Comparison of ENCODE assay signal across 10 cellular contexts in genomic region chr3:38173834-38174418, GRCh38. TPM values are rescaled to one million over a fixed set of nuclear protein-coding genes. Genes with fewer than 3 reads are reported as not detected.
DNase-seq lines count a peak whose midpoint lies in the region; ATAC-seq lines count a peak whose summit lies in the region.
"Had no signal": no experiment of that assay in that cellular context is flagged by ENCODE, and none has a peak within 500 bp of the region (broad histone marks: within the 10 kb centered on the region; RNA-seq: fewer than 3 reads in every experiment).

No MANE protein-coding gene starts in this region.

- peak overlapping the region; percentile 12 to 94 (median 48) for H3K27ac Mint-ChIP-seq in CD8-positive, alpha-beta memory T cell
- peak overlapping the region; percentile 24 for H3K27ac Mint-ChIP-seq in activated naive CD8-positive, alpha-beta T cell treated with anti-CD3 and anti-CD28 coated beads, Interleukin-2, amount 10 ng/mL, durations not matched to agents 7 days and 5 days

- DNase-seq in CD8-positive, alpha-beta memory T cell = no peak
- DNase-seq in activated naive CD8-positive, alpha-beta T cell treated with anti-CD3 and anti-CD28 coated beads, Interleukin-2, amount 10 ng/mL, durations not matched to agents 7 days and 5 days = no peak
- DNase-seq in stimulated activated CD4-positive, alpha-beta T cell treated with anti-CD3 and anti-CD28 coated beads, Interleukin-4, amount 100 ng/mL, for 1 hour = no peak
- no peak for DNase-seq in stimulated activated CD4-positive, alpha-beta T cell treated with anti-CD3 and anti-CD28 coated beads, Interleukin-1b, Interleukin-23, amount 100 ng/mL, for 48 hours
- no peak for DNase-seq in NCI-H187 treated with DMSO at 0.1 percent for 48 hours (lab: John Stamatoyannopoulos, UW)
- DNase-seq: NCI-H1694, SJCRH30 had no signal

- peak overlapping the region in 6 of 7 donors; percentile 8 to 70 (median 40) for H3K4me3 Mint-ChIP-seq in CD8-positive, alpha-beta memory T cell
- H3K4me3 Mint-ChIP-seq in activated naive CD8-positive, alpha-beta T cell treated with anti-CD3 and anti-CD28 coated beads, Interleukin-2, amount 10 ng/mL, durations not matched to agents 7 days and 5 days = peak overlapping the region; percentile 54

- no peak overlapping the region for H3K27ac ChIP-seq in CD8-positive, alpha-beta memory T cell (ENCODE audit: low read depth, low read length)
- H3K27ac ChIP-seq: SJCRH30 had no signal

- H3K4me1 ChIP-seq in CD8-positive, alpha-beta memory T cell (ENCODE audit: insufficient read depth, low read length) = peaks cover 28% of the 10 kb centered on the region
- H3K4me1 ChIP-seq: SJCRH30 had no signal

- no peaks in the 10 kb centered on the region for H3K9me3 ChIP-seq in CD8-positive, alpha-beta memory T cell (ENCODE audit: low read length)
- H3K9me3 ChIP-seq: SJCRH30 had no signal

- H3K4me1 Mint-ChIP-seq in CD8-positive, alpha-beta memory T cell = peaks cover 68 to 81% (median 76%) of the 10 kb centered on the region in 3 donors
- H3K4me1 Mint-ChIP-seq in activated naive CD8-positive, alpha-beta T cell treated with anti-CD3 and anti-CD28 coated beads, Interleukin-2, amount 10 ng/mL, durations not matched to agents 7 days and 5 days = peaks cover 49% of the 10 kb centered on the region

- POLR2A ChIA-PET in CD8-positive, alpha-beta memory T cell (lab: Charles Lee) = interaction anchor here (0.5 kb wide), 1 partner anchor 125 kb away, joined by 8 read pairs; no protein-coding TSS in a partner anchor
- POLR2A ChIA-PET in activated naive CD8-positive, alpha-beta T cell treated with anti-CD3 and anti-CD28 coated beads, Interleukin-2, amount 10 ng/mL, durations not matched to agents 7 days and 5 days (lab: Charles Lee) = no interaction called here

- H3K27me3 Mint-ChIP-seq in CD8-positive, alpha-beta memory T cell = no peaks in the 10 kb centered on the region
- no peaks in the 10 kb centered on the region for H3K27me3 Mint-ChIP-seq in activated naive CD8-positive, alpha-beta T cell treated with anti-CD3 and anti-CD28 coated beads, Interleukin-2, amount 10 ng/mL, durations not matched to agents 7 days and 5 days

- ATAC-seq in GM18868 (IDR thresholded peaks at IDR 0.05; ENCODE audit: unreplicated experiment) (peak; percentile 50), HG03135 (IDR thresholded peaks at IDR 0.05; ENCODE audit: unreplicated experiment) (peak; percentile 45), HG03159 (IDR thresholded peaks at IDR 0.05; ENCODE audit: unreplicated experiment) (no peak)
- ATAC-seq in activated naive CD8-positive, alpha-beta T cell treated with anti-CD3 and anti-CD28 coated beads, Interleukin-2, amount 10 ng/mL, durations not matched to agents 7 days and 5 days (ENCODE audit: low read depth) = peak; percentile 38

- no peaks in the 10 kb centered on the region for H3K27me3 ChIP-seq in CD8-positive, alpha-beta memory T cell (ENCODE audit: insufficient read depth, low read length, poor library complexity, severe bottlenecking)
- H3K27me3 ChIP-seq: SJCRH30 had no signal

- CTCF ChIA-PET in CD8-positive, alpha-beta memory T cell (lab: Charles Lee) = no interaction called here

- H3K36me3 ChIP-seq in CD8-positive, alpha-beta memory T cell (ENCODE audit: insufficient read depth, low read length) = no peaks in the 10 kb centered on the region
- H3K36me3 ChIP-seq: SJCRH30 had no signal

- H3K4me3 ChIP-seq in CD8-positive, alpha-beta memory T cell (ENCODE audit: low read length) = no peak overlapping the region
- H3K4me3 ChIP-seq: SJCRH30 had no signal

- H3K36me3 Mint-ChIP-seq in CD8-positive, alpha-beta memory T cell = peaks cover 0 to 5% (median 0%) of the 10 kb centered on the region in 3 donors
- H3K36me3 Mint-ChIP-seq in activated naive CD8-positive, alpha-beta T cell treated with anti-CD3 and anti-CD28 coated beads, Interleukin-2, amount 10 ng/mL, durations not matched to agents 7 days and 5 days = peaks cover 24% of the 10 kb centered on the region

- no peaks in the 10 kb centered on the region for H3K9me3 Mint-ChIP-seq in CD8-positive, alpha-beta memory T cell
- H3K9me3 Mint-ChIP-seq in activated naive CD8-positive, alpha-beta T cell treated with anti-CD3 and anti-CD28 coated beads, Interleukin-2, amount 10 ng/mL, durations not matched to agents 7 days and 5 days = no peaks in the 10 kb centered on the region

RNA-seq across cellular contexts. Expression of gene OXSR1, which starts 8.6 kb away (rescaled TPM):
- 10 to 100 TPM; 56.3 to 60.0 TPM for total RNA-seq in CD8-positive, alpha-beta memory T cell
- 16.4 TPM for polyA plus RNA-seq in CD8-positive, alpha-beta memory T cell
- total RNA-seq in activated naive CD8-positive, alpha-beta T cell treated with anti-CD3 and anti-CD28 coated beads, Interleukin-2, amount 10 ng/mL, durations not matched to agents 7 days and 5 days = 10 to 100 TPM; 54.0 to 55.0 TPM

RNA-seq across cellular contexts. Expression of gene MYD88, which starts 35.5 kb away (rescaled TPM):
- 10 to 100 TPM; 32.9 to 35.9 TPM for total RNA-seq in CD8-positive, alpha-beta memory T cell
- polyA plus RNA-seq in CD8-positive, alpha-beta memory T cell = 108 TPM
- 10 to 100 TPM; 68.5 to 70.6 TPM for total RNA-seq in activated naive CD8-positive, alpha-beta T cell treated with anti-CD3 and anti-CD28 coated beads, Interleukin-2, amount 10 ng/mL, durations not matched to agents 7 days and 5 days

RNA-seq across cellular contexts. Expression of gene ACAA1, which starts 37.0 kb away (rescaled TPM):
- 10 to 100 TPM; 67.1 to 67.4 TPM for total RNA-seq in CD8-positive, alpha-beta memory T cell
- 49.0 TPM for polyA plus RNA-seq in CD8-positive, alpha-beta memory T cell
- total RNA-seq in activated naive CD8-positive, alpha-beta T cell treated with anti-CD3 and anti-CD28 coated beads, Interleukin-2, amount 10 ng/mL, durations not matched to agents 7 days and 5 days = 10 to 100 TPM; 89.0 to 93.5 TPM
